ENCODE assay signal across 17 cellular contexts in genomic region chr10:118471863-118472262, GRCh38.
DNase-seq lines count a peak whose midpoint lies in the region; ATAC-seq and TF ChIP-seq lines count a peak whose summit lies in the region.
"Had no signal": no experiment of that assay in that cellular context is flagged by ENCODE, and none has a peak within 500 bp of the region (broad histone marks: within the 10 kb centered on the region; RNA-seq: fewer than 3 reads in every experiment).

No MANE protein-coding gene starts in this region.

- peaks cover 26 to 56% of the 10 kb centered on the region in 2 donors for H3K27me3 Mint-ChIP-seq in CD8-positive, alpha-beta memory T cell

- H3K9me3 Mint-ChIP-seq in CD8-positive, alpha-beta memory T cell = no peaks in the 10 kb centered on the region
- H3K9me3 Mint-ChIP-seq: activated T-cell treated with anti-CD3 and anti-CD28 coated beads, Interleukin-2, amount 50 U/mL, for 4 hours; CD4-positive, alpha-beta T cell had no signal

- no peaks in the 10 kb centered on the region for H3K79me1 ChIP-seq in mesendoderm (ENCODE audit: low read length)

- no peak overlapping the region for H3K9ac ChIP-seq in mesendoderm (ENCODE audit: low read length)

- H3K18ac ChIP-seq in mesendoderm (ENCODE audit: low read length) = no peak overlapping the region

- H3K79me2 ChIP-seq in mesendoderm (ENCODE audit: control insufficient read depth, insufficient read depth, low read length) = no peaks in the 10 kb centered on the region

- no peak overlapping the region for H3K27ac Mint-ChIP-seq in CD8-positive, alpha-beta memory T cell
- H3K27ac Mint-ChIP-seq: CD4-positive, alpha-beta T cell had no signal

- whole genome bisulfite sequencing in mesendoderm (ENCODE audit: extremely low coverage, insufficient coverage, low lambda C conversion rate) = no CpG with 5 or more reads among the region's 4 CpGs

- POLR2A ChIA-PET in CD8-positive, alpha-beta memory T cell (lab: Charles Lee) = no interaction called here

- H2BK15ac ChIP-seq in mesendoderm (replicated peaks; ENCODE audit: low read depth) = no peak overlapping the region

- DNase-seq in GM04503 (ENCODE audit: low read depth) (peak; percentile 61), NCI-H226 (peak; percentile 17), choroid plexus epithelial cell (ENCODE audit: low read depth) (peak; percentile 4), mesendoderm (peak; percentile 43), DMS153 treated with DMSO at 0.1 percent for 48 hours (lab: John Stamatoyannopoulos, UW; ENCODE audit: unreplicated experiment) (no peak), A172 (ENCODE audit: low spot score) (no peak)
- no peak for DNase-seq in CD8-positive, alpha-beta memory T cell
- DNase-seq: activated CD4-positive, alpha-beta T cell treated with anti-CD3 and anti-CD28 coated beads, Interleukin-2, amount 50 U/mL, for 1 hour; activated T-cell treated with anti-CD3 and anti-CD28 coated beads, Interleukin-2, amount 50 U/mL, for 4 hours; CD4-positive, alpha-beta T cell; left ventricle myocardium superior; MM.1S; naive B cell; NK-92 treated with Interleukin-12 subunit alpha and Interleukin-12 subunit beta, amount 100 ng/mL, for 24 hours; SHP77; substantia nigra had no signal

- no peak overlapping the region for H4K5ac ChIP-seq in mesendoderm (ENCODE audit: low read length)

- no peak overlapping the region for H2BK5ac ChIP-seq in mesendoderm (ENCODE audit: low read length)

- H3K9me3 ChIP-seq in CD8-positive, alpha-beta memory T cell (ENCODE audit: low read length) = no peaks in the 10 kb centered on the region

- H4K8ac ChIP-seq in mesendoderm (ENCODE audit: low read depth, low read length) = no peak overlapping the region

- no peak overlapping the region for H3K4ac ChIP-seq in mesendoderm (ENCODE audit: low read depth, low read length)

- H3K4me3 Mint-ChIP-seq in CD8-positive, alpha-beta memory T cell = no peak overlapping the region
- H3K4me3 Mint-ChIP-seq: activated T-cell treated with anti-CD3 and anti-CD28 coated beads, Interleukin-2, amount 50 U/mL, for 4 hours; CD4-positive, alpha-beta T cell; naive B cell had no signal

- CTCF ChIA-PET in CD8-positive, alpha-beta memory T cell (lab: Charles Lee) = interaction anchor here (0.6 kb wide), 1 partner anchor 13 kb away, joined by 3 read pairs; no protein-coding TSS in a partner anchor

- no peak overlapping the region for H3K4me2 ChIP-seq in mesendoderm (ENCODE audit: low read length)

- H3K36me3 ChIP-seq in mesendoderm (ENCODE audit: control insufficient read depth, insufficient read depth, low read length) = no peaks in the 10 kb centered on the region
- no peaks in the 10 kb centered on the region for H3K36me3 ChIP-seq in CD8-positive, alpha-beta memory T cell (ENCODE audit: insufficient read depth, low read length)

- no peaks in the 10 kb centered on the region for H3K36me3 Mint-ChIP-seq in CD8-positive, alpha-beta memory T cell
- H3K36me3 Mint-ChIP-seq: naive B cell had no signal

- no peaks in the 10 kb centered on the region for H3K4me1 ChIP-seq in mesendoderm (ENCODE audit: control insufficient read depth, low read depth, low read length)
- no peaks in the 10 kb centered on the region for H3K4me1 ChIP-seq in CD8-positive, alpha-beta memory T cell (ENCODE audit: insufficient read depth, low read length)

- H3K56ac ChIP-seq in mesendoderm (ENCODE audit: low read length) = no peak overlapping the region

- H3K4me3 ChIP-seq in choroid plexus epithelial cell (ENCODE audit: low read depth, low read length) = no peak overlapping the region
- H3K4me3 ChIP-seq in mesendoderm (ENCODE audit: low read length) = no peak overlapping the region
- no peak overlapping the region for H3K4me3 ChIP-seq in CD8-positive, alpha-beta memory T cell (ENCODE audit: low read length)

- no peak overlapping the region for H2AK5ac ChIP-seq in mesendoderm (ENCODE audit: low read length)

- H3K4me1 Mint-ChIP-seq in CD8-positive, alpha-beta memory T cell = no peaks in the 10 kb centered on the region
- H3K4me1 Mint-ChIP-seq: naive B cell had no signal

- TF ChIP-seq CTCF in choroid plexus epithelial cell (conservative IDR thresholded peaks at IDR 0.05; ENCODE audit: low read depth, low read length) = no peak

- no peaks in the 10 kb centered on the region for H3K27me3 ChIP-seq in mesendoderm (ENCODE audit: insufficient read depth, low read length, poor library complexity)
- peaks cover 3% of the 10 kb centered on the region for H3K27me3 ChIP-seq in CD8-positive, alpha-beta memory T cell (ENCODE audit: insufficient read depth, low read length, poor library complexity, severe bottlenecking)

- no peak overlapping the region for H2BK120ac ChIP-seq in mesendoderm (ENCODE audit: low read depth, low read length)

- H3K23ac ChIP-seq in mesendoderm (ENCODE audit: low read length) = no peak overlapping the region

- no peak overlapping the region for H3K27ac ChIP-seq in mesendoderm (ENCODE audit: low read depth, low read length)
- H3K27ac ChIP-seq in CD8-positive, alpha-beta memory T cell (ENCODE audit: low read depth, low read length) = no peak overlapping the region

- ATAC-seq in HG03045 (IDR thresholded peaks at IDR 0.05; ENCODE audit: unreplicated experiment) = no peak
- ATAC-seq: activated T-cell treated with anti-CD3 and anti-CD28 coated beads, Interleukin-2, amount 50 U/mL, for 4 hours; left ventricle myocardium superior had no signal

Comparison
In these comparisons a context has a peak if more than half of its experiments do, and no peak if none do; other contexts are left out.
1. DNase-seq: peak in GM04503 (single experiment), NCI-H226 (single experiment), choroid plexus epithelial cell (single experiment) and mesendoderm (single experiment); none in CD8-positive, alpha-beta memory T cell (0 of 5), DMS153 treated with DMSO at 0.1 percent for 48 hours (single experiment) and A172 (single experiment).